12 cellular contexts compared by ENCODE assay signal in genomic region chr10:31896972-31897384, GRCh38. TPM values are rescaled to one million over a fixed set of nuclear protein-coding genes. Genes with fewer than 3 reads are reported as not detected.
A peak's percentile ranks its signal among the peaks of the same experiment; 100 is the strongest.
DNase-seq lines count a peak whose midpoint lies in the region; ATAC-seq, FAIRE-seq and TF ChIP-seq lines count a peak whose summit lies in the region.
"Had no signal": no experiment of that assay in that cellular context is flagged by ENCODE, and none has a peak within 500 bp of the region (broad histone marks: within the 10 kb centered on the region; RNA-seq: fewer than 3 reads in every experiment).

No MANE protein-coding gene starts in this region.

- peaks cover 0 to 5% of the 10 kb centered on the region in 2 donors for H3K9me3 ChIP-seq in breast epithelium
- peaks cover 0 to 3% of the 10 kb centered on the region in 2 donors for H3K9me3 ChIP-seq in right atrium auricular region

- TF ChIP-seq CTCF in breast epithelium (IDR thresholded peaks at IDR 0.05) (no peak), right atrium auricular region (IDR thresholded peaks at IDR 0.05) (no peak)

- intact Hi-C loops in breast epithelium (cut with DNase I; ENCODE audit: low total_unique reads), result no loop called here

- TF ChIP-seq POLR2A in breast epithelium (IDR thresholded peaks at IDR 0.05) (no peak), GM12892 (IDR thresholded peaks at IDR 0.05; ENCODE audit: low read depth, low read length) (no peak)

- H3K36me3 ChIP-seq in breast epithelium, result no peaks in the 10 kb centered on the region
- H3K36me3 ChIP-seq in right atrium auricular region, result no peaks in the 10 kb centered on the region

- ATAC-seq in HG03280 (IDR thresholded peaks at IDR 0.05; ENCODE audit: unreplicated experiment) (no peak), HG02798 (IDR thresholded peaks at IDR 0.05; ENCODE audit: poor library complexity, unreplicated experiment) (no peak), HG03521 (IDR thresholded peaks at IDR 0.05; ENCODE audit: unreplicated experiment) (no peak)

- peak overlapping the region; percentile 38 to 39 for H3K27ac ChIP-seq in breast epithelium
- H3K27ac ChIP-seq in right atrium auricular region, result peak overlapping the region; percentile 17 to 23

- no peak for FAIRE-seq in GM12892 (lab: Jason Lieb, UNC)
- FAIRE-seq: TTC549 had no signal

- H3K4me1 ChIP-seq in breast epithelium, result no peaks in the 10 kb centered on the region
- H3K4me1 ChIP-seq in right atrium auricular region, result peaks cover 0 to 17% of the 10 kb centered on the region in 2 donors

- H3K27me3 ChIP-seq in breast epithelium (no peaks in the 10 kb centered on the region), right atrium auricular region (no peaks in the 10 kb centered on the region)

- DNase-seq in HCEC 1CT, result peak; percentile 17
- no peak for DNase-seq in breast epithelium (ENCODE audit: low spot score in 2 of 2)
- no peak for DNase-seq in right atrium auricular region (ENCODE audit: low spot score)
- peak; percentile 20 for DNase-seq in smooth muscle cell of the brain vasculature (ENCODE audit: low read depth, low spot score)
- no peak for DNase-seq in GM12892 (ENCODE audit: insufficient read length)
- DNase-seq: activated T-cell treated with anti-CD3 and anti-CD28 coated beads, Interleukin-2, amount 50 U/mL, for 1 hour; cortex of kidney; NCI-H1436 treated with DMSO at 0.1 percent for 48 hours had no signal

- H3K4me3 ChIP-seq in breast epithelium, result no peak overlapping the region
- no peak overlapping the region for H3K4me3 ChIP-seq in right atrium auricular region

RNA-seq across cellular contexts. Expression of gene ARHGAP12, which starts 31.7 kb away (rescaled TPM):
- total RNA-seq in breast epithelium (100 to 1,000 TPM in 1 of 3 donors, 10 to 100 TPM in 2; 40.0 to 102 (median 60.0) TPM), right atrium auricular region (10 to 100 TPM; 20.8 to 24.1 TPM)
- polyA plus RNA-seq in GM12892 (2012; ENCODE audit: missing spikeins), result 9.1 TPM

Comparison
In these comparisons a context has a peak if more than half of its experiments do, and no peak if none do; other contexts are left out.
1. DNase-seq: peak in HCEC 1CT (single experiment) and smooth muscle cell of the brain vasculature (single experiment); none in breast epithelium (0 of 2), right atrium auricular region (single experiment) and GM12892 (single experiment).